In genomic region chr6:38185752-38186151, GRCh38 we compare ENCODE assay signal across 18 cellular contexts.
"Had no signal": no experiment of that assay in that cellular context is flagged by ENCODE, and none has a peak within 500 bp of the region (broad histone marks: within the 10 kb centered on the region; RNA-seq: fewer than 3 reads in every experiment).

No MANE protein-coding gene starts in this region.

- DNase-seq: colonic mucosa; effector CD4-positive, alpha-beta T cell; endodermal cell; foreskin melanocyte; left colon; left ventricle myocardium superior; mesenchymal stem cell; nephron progenitor cell; sigmoid colon; stimulated activated CD4-positive, alpha-beta T cell treated with anti-CD3 and anti-CD28 coated beads, Interleukin-12 subunit alpha, Interleukin-12 subunit beta, amount 100 ng/mL, for 4 hours; stimulated activated naive CD8-positive, alpha-beta T cell treated with anti-CD3 and anti-CD28 coated beads, Interleukin-15, Interleukin-2, amounts not matched to agents 100 U/mL and 50 U/mL, for 24 hours; thyroid gland had no signal

- H3K4me3 ChIP-seq: colonic mucosa, hepatocyte, lung, sigmoid colon, skin epidermis, suprapubic skin, thyroid gland had no signal

- H3K27me3 ChIP-seq: colonic mucosa, hepatocyte, sigmoid colon, suprapubic skin, thyroid gland had no signal

- H3K36me3 ChIP-seq: colonic mucosa, sigmoid colon, suprapubic skin, thyroid gland had no signal

- H3K9me3 Mint-ChIP-seq: endodermal cell; naive thymus-derived CD4-positive, alpha-beta T cell; nephron progenitor cell; type B pancreatic cell had no signal

- ATAC-seq: left colon; left ventricle myocardium superior; naive thymus-derived CD4-positive, alpha-beta T cell; stimulated activated naive CD8-positive, alpha-beta T cell treated with anti-CD3 and anti-CD28 coated beads, Interleukin-15, Interleukin-2, amounts not matched to agents 100 U/mL and 50 U/mL, for 24 hours had no signal

- H3K9me3 ChIP-seq: colonic mucosa, sigmoid colon, suprapubic skin, thyroid gland had no signal

- H3K4me3 Mint-ChIP-seq: endodermal cell; naive thymus-derived CD4-positive, alpha-beta T cell; nephron progenitor cell; type B pancreatic cell had no signal

- H3K27ac Mint-ChIP-seq: endodermal cell, nephron progenitor cell, type B pancreatic cell had no signal

- H3K27ac ChIP-seq: colonic mucosa, hepatocyte, sigmoid colon, skin epidermis, suprapubic skin, thyroid gland had no signal

- H3K27me3 Mint-ChIP-seq: naive thymus-derived CD4-positive, alpha-beta T cell had no signal
